ENCODE assay signal across 24 cellular contexts in genomic region chr1:21379571-21379970, GRCh38.
"Had no signal": no experiment of that assay in that cellular context is flagged by ENCODE, and none has a peak within 500 bp of the region (broad histone marks: within the 10 kb centered on the region; RNA-seq: fewer than 3 reads in every experiment).

No MANE protein-coding gene starts in this region.

- FAIRE-seq: endothelial cell of umbilical vein had no signal

- H3K36me3 ChIP-seq: heart right ventricle, lower lobe of right lung, neural progenitor cell, right atrium auricular region, suprapubic skin, tibial artery had no signal

- H2AFZ ChIP-seq: neural progenitor cell had no signal

- DNase-seq: activated CD4-positive, alpha-beta T cell treated with anti-CD3 and anti-CD28 coated beads, Interleukin-2, amount 50 U/mL, for 1 hour; activated CD8-positive, alpha-beta T cell treated with anti-CD3 and anti-CD28 coated beads for 36 hours; activated naive CD8-positive, alpha-beta T cell treated with anti-CD3 and anti-CD28 coated beads, Interleukin-2, amount 50 U/mL, for 24 hours; activated T-cell treated with anti-CD3 and anti-CD28 coated beads, Interleukin-2, amount 50 U/mL, for 4 hours; amygdala; caudate nucleus; cortex of kidney; heart right ventricle; lower lobe of right lung; mesenchymal stem cell; natural killer cell; occipital lobe; stimulated activated CD4-positive, alpha-beta T cell treated with anti-CD3 and anti-CD28 coated beads, Interleukin-15, amount 100 ng/mL, for 24 hours; stimulated activated CD4-positive, alpha-beta T cell treated with anti-CD3 and anti-CD28 coated beads, Interleukin-2, amount 100 ng/mL, for 24 hours; stimulated activated naive CD4-positive, alpha-beta T cell; T-helper 17 cell; T1000; tibial artery had no signal

- H3K4me2 ChIP-seq: neural progenitor cell, smooth muscle cell had no signal

- H3K4me1 ChIP-seq: heart right ventricle, neural progenitor cell, right atrium auricular region, tibial artery had no signal

- H3K27ac ChIP-seq: heart right ventricle, lower lobe of right lung, neural progenitor cell, right atrium auricular region, suprapubic skin, tibial artery had no signal

- H3K27me3 ChIP-seq: neural progenitor cell, right atrium auricular region had no signal

- H3K9ac ChIP-seq: neural progenitor cell had no signal

- ATAC-seq: activated CD8-positive, alpha-beta T cell treated with anti-CD3 and anti-CD28 coated beads for 36 hours; activated naive CD8-positive, alpha-beta T cell treated with anti-CD3 and anti-CD28 coated beads, Interleukin-2, amount 50 U/mL, for 24 hours; activated T-cell treated with anti-CD3 and anti-CD28 coated beads, Interleukin-2, amount 50 U/mL, for 4 hours; heart right ventricle; left lobe of liver; lower lobe of right lung; natural killer cell; T-helper 17 cell had no signal

- H3K4me3 ChIP-seq: heart right ventricle, lower lobe of right lung, neural progenitor cell, right atrium auricular region, smooth muscle cell, suprapubic skin, tibial artery had no signal
